30 cellular contexts compared by ENCODE assay signal in genomic region chrX:42691196-42691595, GRCh38.
DNase-seq lines count a peak whose midpoint lies in the region; ATAC-seq, FAIRE-seq and TF ChIP-seq lines count a peak whose summit lies in the region.
"Had no signal": no experiment of that assay in that cellular context is flagged by ENCODE, and none has a peak within 500 bp of the region (broad histone marks: within the 10 kb centered on the region; RNA-seq: fewer than 3 reads in every experiment).

No MANE protein-coding gene starts in this region.

- no peak overlapping the region for H3K27ac ChIP-seq in OCI-LY1 (ENCODE audit: low read depth, low read length, poor library complexity, severe bottlenecking)
- no peak overlapping the region for H3K27ac ChIP-seq in hepatocyte
- H3K27ac ChIP-seq in temporal lobe (ENCODE audit: low read depth, low read length), result peak overlapping the region; percentile 41
- H3K27ac ChIP-seq: C4-2B, PC-9, SJSA1 had no signal

- 0 out of 2 replicates have a peak overlapping the region, but pooled peaks have one; percentile 31 for H2AFZ ChIP-seq in OCI-LY1 (ENCODE audit: low read length)
- peak overlapping the region; percentile 19 for H2AFZ ChIP-seq in hepatocyte
- H2AFZ ChIP-seq: PC-9 had no signal

- H3K4me3 ChIP-seq in OCI-LY1 (ENCODE audit: low read depth, low read length, poor library complexity, severe bottlenecking) (no peak overlapping the region), hepatocyte (no peak overlapping the region)
- H3K4me3 ChIP-seq: GM12878, PC-9, SJSA1 had no signal

- H3K9me2 ChIP-seq in OCI-LY1 (ENCODE audit: low read depth, low read length), result no peaks in the 10 kb centered on the region
- H3K9me2 ChIP-seq in hepatocyte (replicated peaks; ENCODE audit: insufficient read depth), result no peaks in the 10 kb centered on the region

- no peak for TF ChIP-seq CTCF in OCI-LY1 (IDR thresholded peaks at IDR 0.05; ENCODE audit: low read length)
- no peak for TF ChIP-seq CTCF in hepatocyte (IDR thresholded peaks at IDR 0.05; ENCODE audit: poor library complexity)
- TF ChIP-seq CTCF in neural crest cell (conservative IDR thresholded peaks at IDR 0.05), result no peak

- ATAC-seq in GM21423 (IDR thresholded peaks at IDR 0.05; ENCODE audit: unreplicated experiment), result no peak
- ATAC-seq: CD8-positive, alpha-beta T cell; GM12878; HCT116; Right ventricle myocardium inferior had no signal

- no peaks in the 10 kb centered on the region for H3K9me3 Mint-ChIP-seq in neural crest cell
- H3K9me3 Mint-ChIP-seq: CD8-positive, alpha-beta T cell had no signal

- H3K36me3 Mint-ChIP-seq in neural crest cell (ENCODE audit: low read depth), result no peaks in the 10 kb centered on the region
- H3K36me3 Mint-ChIP-seq: CD8-positive, alpha-beta T cell had no signal

- H3K27me3 ChIP-seq in OCI-LY1 (ENCODE audit: insufficient read depth, low read length), result no peaks in the 10 kb centered on the region
- no peaks in the 10 kb centered on the region for H3K27me3 ChIP-seq in hepatocyte
- H3K27me3 ChIP-seq: SJSA1 had no signal

- peak overlapping the region; percentile 2 for H3K4me3 Mint-ChIP-seq in neural crest cell
- H3K4me3 Mint-ChIP-seq: B cell; CD8-positive, alpha-beta T cell had no signal

- DNase-seq in hepatocyte (ENCODE audit: low spot score) (no peak), neural crest cell (ENCODE audit: low read depth, low spot score) (no peak), NCI-H187 treated with DMSO at 0.1 percent for 48 hours (lab: John Stamatoyannopoulos, UW) (no peak), GM12892 (ENCODE audit: insufficient read length) (no peak)
- DNase-seq: CD8-positive, alpha-beta T cell; DMS 273 treated with DMSO at 0.1 percent for 48 hours; DMS79; EL; GDM1; KBM-7; MV-4-11; NCI-H1105; NCI-H1436 treated with DMSO at 0.1 percent for 48 hours; NCI-H2029; NCI-H446; NCI-H524 treated with DMSO at 0.1 percent for 48 hours; NCI-H774; NK-92 treated with Interleukin-12 subunit alpha and Interleukin-12 subunit beta, amount 100 ng/mL, for 24 hours; PC-9 had no signal

- H3K79me2 ChIP-seq in OCI-LY1 (ENCODE audit: insufficient read depth, low read length) (no peaks in the 10 kb centered on the region), hepatocyte (no peaks in the 10 kb centered on the region)

- H3K9ac ChIP-seq in OCI-LY1 (ENCODE audit: low read length), result no peak overlapping the region

- H3K9me3 ChIP-seq in OCI-LY1 (ENCODE audit: low read length) (no peaks in the 10 kb centered on the region), hepatocyte (ENCODE audit: low read depth) (no peaks in the 10 kb centered on the region)
- H3K9me3 ChIP-seq: SJSA1 had no signal

- no peaks in the 10 kb centered on the region for H3K36me3 ChIP-seq in OCI-LY1 (ENCODE audit: insufficient read depth, low read length)
- no peaks in the 10 kb centered on the region for H3K36me3 ChIP-seq in hepatocyte (replicated peaks; ENCODE audit: insufficient read depth, low read depth)
- H3K36me3 ChIP-seq: SJSA1 had no signal

- TF ChIP-seq POLR2A in GM12892 (IDR thresholded peaks at IDR 0.05; ENCODE audit: low read depth, low read length), result no peak

- no peaks in the 10 kb centered on the region for H3K27me3 Mint-ChIP-seq in neural crest cell (ENCODE audit: low read depth)
- H3K27me3 Mint-ChIP-seq: B cell had no signal

- no peak for FAIRE-seq in GM12892 (lab: Jason Lieb, UNC)
- FAIRE-seq: A204.1, GM12878, H1 had no signal

- H3K4me1 ChIP-seq in OCI-LY1 (ENCODE audit: insufficient read depth, low read length, severe bottlenecking) (peaks cover 17% of the 10 kb centered on the region), hepatocyte (ENCODE audit: insufficient read depth) (no peaks in the 10 kb centered on the region)
- H3K4me1 ChIP-seq: SJSA1 had no signal

- H3K27ac Mint-ChIP-seq in neural crest cell (ENCODE audit: unreplicated experiment), result peak overlapping the region; percentile 92
- H3K27ac Mint-ChIP-seq: B cell; CD8-positive, alpha-beta T cell had no signal

- H3K4me1 Mint-ChIP-seq in neural crest cell, result peaks cover 19% of the 10 kb centered on the region

- 75% methylated on average over 1 of the region's 1 CpG for WGBS in hepatocyte (ENCODE audit: low lambda C conversion rate, missing lambda C conversion rate)

- H3F3A ChIP-seq in OCI-LY1 (ENCODE audit: insufficient read depth, low read length), result no peaks in the 10 kb centered on the region

- H3K4me2 ChIP-seq in OCI-LY1 (ENCODE audit: low read length), result no peak overlapping the region
- no peak overlapping the region for H3K4me2 ChIP-seq in hepatocyte
- H3K4me2 ChIP-seq: PC-9 had no signal

- no peaks in the 10 kb centered on the region for H4K20me1 ChIP-seq in OCI-LY1 (ENCODE audit: insufficient read depth, low read length)
- H4K20me1 ChIP-seq in hepatocyte (ENCODE audit: insufficient read depth, poor library complexity, severe bottlenecking), result no peaks in the 10 kb centered on the region
